1 cellular context compared by ENCODE assay signal in genomic region chr15:64552281-64552948, GRCh38.
TF ChIP-seq lines count a peak whose summit lies in the region.

No MANE protein-coding gene starts in this region.

TF ChIP-seq in HEK293, 187 proteins besides CTCF, POLR2A, EP300 and RAD21 (continued from another document):
- TF ChIP-seq HIC1 (tag by site-specific recombination; IDR thresholded peaks at IDR 0.05) = no peak
